1 cellular context compared by ENCODE assay signal in genomic region chr12:1801285-1801975, GRCh38.
TF ChIP-seq lines count a peak whose summit lies in the region.

No MANE protein-coding gene starts in this region.

TF ChIP-seq in IMR-90, 13 proteins besides CTCF, POLR2A, EP300 and RAD21:
- TF ChIP-seq NFE2L2 (IDR thresholded peaks at IDR 0.05; ENCODE audit: low read depth, low read length) (no peak), MXI1 (IDR thresholded peaks at IDR 0.05; ENCODE audit: borderline replicate concordance, low read depth, low read length) (no peak), CHD1 (IDR thresholded peaks at IDR 0.05; ENCODE audit: low read depth, low read length) (no peak), FOS (IDR thresholded peaks at IDR 0.05; ENCODE audit: low read depth, low read length) (no peak), USF2 (IDR thresholded peaks at IDR 0.05; ENCODE audit: low read depth, low read length) (no peak), CEBPB (IDR thresholded peaks at IDR 0.05; ENCODE audit: low read depth, low read length) (no peak), RCOR1 (IDR thresholded peaks at IDR 0.05; ENCODE audit: insufficient replicate concordance, low read length) (no peak), MAZ (IDR thresholded peaks at IDR 0.05; ENCODE audit: borderline replicate concordance, low read depth, low read length) (no peak), MAFK (IDR thresholded peaks at IDR 0.05; ENCODE audit: low read depth, low read length) (no peak), ELK1 (IDR thresholded peaks at IDR 0.05; ENCODE audit: borderline replicate concordance, low read depth, low read length) (no peak), RFX5 (IDR thresholded peaks at IDR 0.05; ENCODE audit: low read depth, low read length) (no peak), BHLHE40 (IDR thresholded peaks at IDR 0.05; ENCODE audit: low read depth, low read length) (no peak), SMC3 (IDR thresholded peaks at IDR 0.05; ENCODE audit: low read depth, low read length) (no peak)
